Comparison of ENCODE assay signal across 8 cellular contexts in genomic region chr21:25735895-25736597, GRCh38. TPM values are rescaled to one million over a fixed set of nuclear protein-coding genes. Genes with fewer than 3 reads are reported as not detected.
A peak's percentile ranks its signal among the peaks of the same experiment; 100 is the strongest.
DNase-seq lines count a peak whose midpoint lies in the region; ATAC-seq and TF ChIP-seq lines count a peak whose summit lies in the region.

No MANE protein-coding gene starts in this region.

- no peaks in the 10 kb centered on the region for H3K27me3 ChIP-seq in PC-9 (ENCODE audit: insufficient read depth, low read depth)

- TF ChIP-seq POLR2A in GM18505 (IDR thresholded peaks at IDR 0.05; ENCODE audit: borderline replicate concordance, extremely low read depth, insufficient read depth, insufficient read length), result no peak

- TSS peak; percentile 29 for BruUV-seq in PC-9 (replicated peaks; lab: Mats Ljungman, UMichigan)

- H3K4me2 ChIP-seq in PC-9, result peak overlapping the region; percentile 95

- peaks cover 13% of the 10 kb centered on the region; the same call in 1 of the 2 replicates for H3K4me1 ChIP-seq in PC-9 (replicated peaks; ENCODE audit: insufficient read depth)

- no peaks in the 10 kb centered on the region for H3K9me2 ChIP-seq in PC-9 (ENCODE audit: insufficient read depth)

- no peaks in the 10 kb centered on the region for H3K9me3 ChIP-seq in PC-9 (ENCODE audit: insufficient read depth, low read depth)

- peak; percentile 18 for DNase-seq in AG10803 (ENCODE audit: low read depth)
- no peak for DNase-seq in PC-9
- peak; percentile 11 to 30 for DNase-seq in dermis microvascular lymphatic vessel endothelial cell (ENCODE audit: low read depth in 2 of 2)
- DNase-seq in myocyte (ENCODE audit: low read depth), result peak; percentile 61
- no peak for DNase-seq in effector CD8-positive, alpha-beta T cell (lab: John Stamatoyannopoulos, UW)
- no peak for DNase-seq in GDM1 (lab: John Stamatoyannopoulos, UW)

- ATAC-seq in GM18505 (IDR thresholded peaks at IDR 0.05; ENCODE audit: unreplicated experiment) (peak; percentile 16), HG03025 (IDR thresholded peaks at IDR 0.05; ENCODE audit: low FRiP score, unreplicated experiment) (peak; percentile 14)

- intact Hi-C loops in PC-9 (cut with micrococcal nuclease; ENCODE audit: unreplicated experiment), result no loop called here

- peak overlapping the region; percentile 98 for H3K27ac ChIP-seq in PC-9

- peaks cover 69% of the 10 kb centered on the region for H3K79me2 ChIP-seq in PC-9 (ENCODE audit: low read depth)

- H3K36me3 ChIP-seq in PC-9 (ENCODE audit: low read depth), result no peaks in the 10 kb centered on the region

- TF ChIP-seq CTCF in AG10803 (conservative IDR thresholded peaks at IDR 0.05; ENCODE audit: low read length) (no peak), PC-9 (conservative IDR thresholded peaks at IDR 0.05) (no peak)

- POLR2A ChIA-PET in PC-9 (lab: Charles Lee; ENCODE audit: unreplicated experiment), result no interaction called here

- no peaks in the 10 kb centered on the region; the same call in 1 of the 2 replicates for H4K20me1 ChIP-seq in PC-9 (ENCODE audit: insufficient read depth)

- CTCF ChIA-PET in PC-9 (lab: Charles Lee), result no interaction called here

- H3F3A ChIP-seq in PC-9 (ENCODE audit: insufficient read depth, low read depth), result peaks cover 11% of the 10 kb centered on the region; the same call in 1 of the 2 replicates

- H3K4me3 ChIP-seq in AG10803 (ENCODE audit: low read length) (peak overlapping the region; percentile 81), PC-9 (peak overlapping the region; percentile 94)

- peak overlapping the region; percentile 79 for H2AFZ ChIP-seq in PC-9

RNA-seq across cellular contexts. Expression of gene GABPA, which starts 1.3 kb away (rescaled TPM):
- total RNA-seq in PC-9 (2021), result 18.2 and 20.5 TPM in 2 replicates
- 27.7 and 29.3 TPM in 2 replicates for total RNA-seq in dermis microvascular lymphatic vessel endothelial cell
- 28.7 and 32.6 TPM in 2 replicates for total RNA-seq in myocyte
- 8.4 TPM for polyA plus RNA-seq in myocyte (2012)

RNA-seq across cellular contexts. Expression of gene ATP5PF, which starts 1.3 kb away (rescaled TPM):
- 62.1 and 108 TPM in 2 replicates for total RNA-seq in PC-9 (2021)
- total RNA-seq in dermis microvascular lymphatic vessel endothelial cell, result 36.3 and 39.7 TPM in 2 replicates
- total RNA-seq in myocyte, result 163 and 184 TPM in 2 replicates
- polyA plus RNA-seq in myocyte (2012), result 243 TPM

Comparison
In these comparisons a context has a peak if more than half of its experiments do, and no peak if none do; other contexts are left out.
1. DNase-seq: peak in AG10803 (single experiment), dermis microvascular lymphatic vessel endothelial cell (2 of 2) and myocyte (single experiment); none in PC-9 (0 of 2), effector CD8-positive, alpha-beta T cell (single experiment) and GDM1 (single experiment).